Comparison of ENCODE assay signal across 10 cellular contexts in the genomic region with DNA sequence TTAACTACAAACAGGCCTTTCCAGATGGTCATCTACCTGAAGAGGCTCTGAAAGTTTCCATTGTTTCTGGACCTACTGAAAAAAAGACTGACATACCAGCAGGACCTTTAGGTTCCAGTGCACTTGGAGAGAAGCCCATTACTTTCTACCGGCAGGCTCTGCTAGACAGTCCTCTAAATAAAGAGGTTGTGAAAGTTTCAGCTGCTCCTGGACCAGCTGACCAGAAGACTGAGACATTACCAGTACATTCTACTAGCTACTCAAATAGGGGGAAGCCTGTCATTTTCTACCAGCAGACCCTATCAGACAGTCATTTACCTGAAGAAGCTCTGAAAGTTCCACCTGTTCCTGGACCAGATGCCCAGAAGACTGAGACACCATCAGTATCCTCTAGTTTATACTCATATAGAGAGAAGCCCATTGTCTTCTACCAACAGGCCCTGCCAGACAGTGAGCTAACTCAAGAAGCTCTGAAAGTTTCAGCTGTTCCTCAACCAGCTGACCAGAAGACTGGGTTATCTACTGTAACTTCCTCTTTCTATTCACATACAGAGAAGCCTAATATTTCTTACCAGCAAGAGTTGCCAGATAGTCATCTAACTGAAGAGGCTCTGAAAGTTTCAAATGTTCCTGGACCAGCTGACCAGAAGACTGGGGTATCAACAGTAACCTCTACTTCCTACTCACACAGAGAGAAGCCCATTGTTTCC.
A peak's percentile ranks its signal among the peaks of the same experiment; 100 is the strongest.
DNase-seq lines count a peak whose midpoint lies in the region; ATAC-seq and TF ChIP-seq lines count a peak whose summit lies in the region.
"Had no signal": no experiment of that assay in that cellular context is flagged by ENCODE, and none has a peak within 500 bp of the region (broad histone marks: within the 10 kb centered on the region; RNA-seq: fewer than 3 reads in every experiment).

No MANE protein-coding gene starts in this region.

- intact Hi-C loops in left ventricle myocardium superior (cut with micrococcal nuclease) = no loop called here

- no peak overlapping the region for H3K4me3 ChIP-seq in WERI-Rb-1 (ENCODE audit: low read depth, low read length)
- H3K4me3 ChIP-seq in effector memory CD4-positive, alpha-beta T cell (ENCODE audit: insufficient read depth, low read depth, low read length, poor library complexity, severe bottlenecking) = no peak overlapping the region

- H3K9me3 ChIP-seq in WERI-Rb-1 (ENCODE audit: severe bottlenecking) = no peaks in the 10 kb centered on the region
- H3K9me3 ChIP-seq in effector memory CD4-positive, alpha-beta T cell (ENCODE audit: control insufficient read depth, low read length) = no peaks in the 10 kb centered on the region

- peaks cover 75% of the 10 kb centered on the region for H3K36me3 ChIP-seq in WERI-Rb-1
- H3K36me3 ChIP-seq in effector memory CD4-positive, alpha-beta T cell (ENCODE audit: control insufficient read depth, insufficient read depth, low read length) = peaks cover 24% of the 10 kb centered on the region

- TF ChIP-seq CTCF in GM10266 (IDR thresholded peaks at IDR 0.05; ENCODE audit: control insufficient read depth, insufficient read depth, low read depth, missing control alignments) (no peak), WERI-Rb-1 (IDR thresholded peaks at IDR 0.05; ENCODE audit: low read depth, low read length) (no peak)

- no peaks in the 10 kb centered on the region for H3K27me3 ChIP-seq in WERI-Rb-1 (ENCODE audit: insufficient read depth, low read depth, severe bottlenecking)
- H3K27me3 ChIP-seq in effector memory CD4-positive, alpha-beta T cell (replicated peaks; ENCODE audit: control insufficient read depth, insufficient read depth, low read length, poor library complexity, severe bottlenecking) = no peaks in the 10 kb centered on the region

- peak; percentile 38 for DNase-seq in GM10266 (ENCODE audit: extremely low spot score)
- DNase-seq in NAMALWA (ENCODE audit: low spot score) = peak; percentile 17
- DNase-seq in WERI-Rb-1 = no peak
- DNase-seq in iPS-NIHi7 (ENCODE audit: extremely low spot score) = no peak
- DNase-seq in left ventricle myocardium superior = no peak
- no peak for DNase-seq in effector memory CD4-positive, alpha-beta T cell
- DNase-seq: activated T-cell treated with anti-CD3 and anti-CD28 coated beads, Interleukin-2, amount 50 U/mL, for 24 hours; NCI-H1694 had no signal

- H3K27ac ChIP-seq in WERI-Rb-1 = no peak overlapping the region
- H3K27ac ChIP-seq in effector memory CD4-positive, alpha-beta T cell (ENCODE audit: insufficient read depth, low read length, poor library complexity, severe bottlenecking) = no peak overlapping the region

- ATAC-seq in GM19438 (IDR thresholded peaks at IDR 0.05; ENCODE audit: low read depth, unreplicated experiment) = peak; percentile 93
- peak; percentile 96 for ATAC-seq in HG02981 (IDR thresholded peaks at IDR 0.05; ENCODE audit: unreplicated experiment)
- ATAC-seq in left ventricle myocardium superior = no peak

- H3K4me1 ChIP-seq in effector memory CD4-positive, alpha-beta T cell (ENCODE audit: control insufficient read depth, insufficient read depth, low read length, poor library complexity, severe bottlenecking) = no peaks in the 10 kb centered on the region

Comparison
In these comparisons a context has a peak if more than half of its experiments do, and no peak if none do; other contexts are left out.
1. DNase-seq: peak in GM10266 (single experiment) and NAMALWA (single experiment); none in WERI-Rb-1 (single experiment), iPS-NIHi7 (single experiment), left ventricle myocardium superior (single experiment) and effector memory CD4-positive, alpha-beta T cell (0 of 3).